Comparison of ENCODE assay signal across 19 cellular contexts in the genomic region with DNA sequence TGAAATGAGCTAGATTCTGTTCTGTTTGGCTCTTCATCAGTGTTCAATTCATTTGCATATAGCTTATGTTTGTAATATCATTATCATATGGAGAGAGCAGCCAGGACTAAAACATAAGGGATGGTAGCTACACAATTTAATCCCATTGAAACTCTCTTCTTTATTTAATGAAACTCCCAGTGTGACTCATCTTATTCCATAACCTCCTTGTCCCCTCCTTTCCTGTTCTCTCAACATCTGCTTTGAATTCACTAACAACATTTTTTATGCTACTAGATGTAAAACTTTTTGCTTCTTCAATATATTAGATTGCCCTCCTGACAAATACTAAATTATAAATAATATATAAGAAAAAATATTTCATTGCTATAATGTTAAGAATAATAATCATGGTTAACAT.
"Had no signal": no experiment of that assay in that cellular context is flagged by ENCODE, and none has a peak within 500 bp of the region (broad histone marks: within the 10 kb centered on the region; RNA-seq: fewer than 3 reads in every experiment).

No MANE protein-coding gene starts in this region.

- H3K4me3 ChIP-seq: adrenal gland, coronary artery, smooth muscle cell had no signal

- H3K36me3 Mint-ChIP-seq: activated CD4-positive, alpha-beta memory T cell treated with anti-CD3 and anti-CD28 coated beads for 36 hours; activated CD8-positive, alpha-beta memory T cell treated with anti-CD3 and anti-CD28 coated beads, Interleukin-2, amount 10 ng/mL, durations not matched to agents 7 days and 5 days; natural killer cell; type B pancreatic cell had no signal

- H3K9me3 Mint-ChIP-seq: activated CD4-positive, alpha-beta memory T cell treated with anti-CD3 and anti-CD28 coated beads for 36 hours; stimulated activated naive CD8-positive, alpha-beta T cell treated with anti-CD3 and anti-CD28 coated beads, Interleukin-15, Interleukin-2, amounts not matched to agents 100 ng/mL and 50 ng/mL, for 24 hours; type B pancreatic cell had no signal

- H3K27me3 Mint-ChIP-seq: activated CD4-positive, alpha-beta memory T cell treated with anti-CD3 and anti-CD28 coated beads for 36 hours; activated CD4-positive, alpha-beta T cell treated with anti-CD3 and anti-CD28 coated beads for 36 hours; activated CD8-positive, alpha-beta memory T cell treated with anti-CD3 and anti-CD28 coated beads, Interleukin-2, amount 10 ng/mL, durations not matched to agents 7 days and 5 days; stimulated activated naive CD8-positive, alpha-beta T cell treated with anti-CD3 and anti-CD28 coated beads, Interleukin-15, Interleukin-2, amounts not matched to agents 100 ng/mL and 50 ng/mL, for 24 hours; type B pancreatic cell had no signal

- H3K9me3 ChIP-seq: adrenal gland, SK-N-SH had no signal

- H3K27ac ChIP-seq: adrenal gland, coronary artery had no signal

- H3K4me1 ChIP-seq: adrenal gland had no signal

- H3K4me3 Mint-ChIP-seq: activated CD4-positive, alpha-beta memory T cell treated with anti-CD3 and anti-CD28 coated beads for 36 hours; activated CD4-positive, alpha-beta T cell treated with anti-CD3 and anti-CD28 coated beads for 36 hours; activated CD8-positive, alpha-beta memory T cell treated with anti-CD3 and anti-CD28 coated beads, Interleukin-2, amount 10 ng/mL, durations not matched to agents 7 days and 5 days; natural killer cell; stimulated activated naive CD8-positive, alpha-beta T cell treated with anti-CD3 and anti-CD28 coated beads, Interleukin-15, Interleukin-2, amounts not matched to agents 100 ng/mL and 50 ng/mL, for 24 hours; type B pancreatic cell had no signal

- H3K4me2 ChIP-seq: SK-N-SH, smooth muscle cell had no signal

- H3K9ac ChIP-seq: SK-N-SH had no signal

- DNase-seq: activated CD4-positive, alpha-beta memory T cell treated with anti-CD3 and anti-CD28 coated beads for 36 hours; activated CD4-positive, alpha-beta T cell treated with anti-CD3 and anti-CD28 coated beads for 36 hours; activated CD8-positive, alpha-beta memory T cell treated with anti-CD3 and anti-CD28 coated beads, Interleukin-2, amount 10 ng/mL, durations not matched to agents 7 days and 5 days; activated naive CD4-positive, alpha-beta T cell treated with anti-CD3 and anti-CD28 coated beads, Interleukin-2, amount 50 U/mL, for 16 hours; activated T-cell treated with anti-CD3 and anti-CD28 coated beads, Interleukin-2, amount 50 U/mL, for 1 hour; adrenal gland; central memory CD4-positive, alpha-beta T cell; hypothalamus; left ventricle myocardium superior; mesendoderm; natural killer cell; retina; SK-N-SH; T-helper 1 cell; T1000 had no signal

- H3K36me3 ChIP-seq: adrenal gland had no signal

- ATAC-seq: activated CD4-positive, alpha-beta T cell treated with anti-CD3 and anti-CD28 coated beads for 36 hours; activated CD8-positive, alpha-beta memory T cell treated with anti-CD3 and anti-CD28 coated beads, Interleukin-2, amount 10 ng/mL, durations not matched to agents 7 days and 5 days; left ventricle myocardium superior; natural killer cell had no signal

- H3K27ac Mint-ChIP-seq: activated CD4-positive, alpha-beta memory T cell treated with anti-CD3 and anti-CD28 coated beads for 36 hours; activated CD4-positive, alpha-beta T cell treated with anti-CD3 and anti-CD28 coated beads for 36 hours; activated CD8-positive, alpha-beta memory T cell treated with anti-CD3 and anti-CD28 coated beads, Interleukin-2, amount 10 ng/mL, durations not matched to agents 7 days and 5 days; natural killer cell; stimulated activated naive CD8-positive, alpha-beta T cell treated with anti-CD3 and anti-CD28 coated beads, Interleukin-15, Interleukin-2, amounts not matched to agents 100 ng/mL and 50 ng/mL, for 24 hours; type B pancreatic cell had no signal

- H3K27me3 ChIP-seq: adrenal gland had no signal

- H3K4me1 Mint-ChIP-seq: activated CD4-positive, alpha-beta T cell treated with anti-CD3 and anti-CD28 coated beads for 36 hours; activated CD8-positive, alpha-beta memory T cell treated with anti-CD3 and anti-CD28 coated beads, Interleukin-2, amount 10 ng/mL, durations not matched to agents 7 days and 5 days; natural killer cell had no signal
